Comparison of ENCODE assay signal across 31 cellular contexts in genomic region chr22:37069719-37070118, GRCh38. TPM values are rescaled to one million over a fixed set of nuclear protein-coding genes. Genes with fewer than 3 reads are reported as not detected.
"Had no signal": no experiment of that assay in that cellular context is flagged by ENCODE, and none has a peak within 500 bp of the region (broad histone marks: within the 10 kb centered on the region; RNA-seq: fewer than 3 reads in every experiment).

No MANE protein-coding gene starts in this region.

- H3K9me3 ChIP-seq: adrenal gland, body of pancreas, breast epithelium, Peyer's patch had no signal

- H3K36me3 Mint-ChIP-seq: activated naive CD4-positive, alpha-beta T cell treated with anti-CD3 and anti-CD28 coated beads, Interleukin-2, amount 50 U/mL, for 24 hours had no signal

- H3K4me3 ChIP-seq: adrenal gland, body of pancreas, breast epithelium, K562 had no signal

- ATAC-seq: body of pancreas, K562, PC-3 had no signal

- DNase-seq: activated CD4-positive, alpha-beta T cell treated with anti-CD3 and anti-CD28 coated beads, Interleukin-2, amount 10 ng/mL, durations not matched to agents 24 days and 14 days; activated CD4-positive, alpha-beta T cell treated with anti-CD3 and anti-CD28 coated beads, Interleukin-2, amount 50 U/mL, for 4 hours; activated CD8-positive, alpha-beta T cell treated with anti-CD3 and anti-CD28 coated beads for 36 hours; activated gamma-delta T cell; activated naive CD4-positive, alpha-beta T cell treated with Interleukin-2 at 50 U/mL for 16 hours; activated T-cell treated with anti-CD3 and anti-CD28 coated beads, Interleukin-2, amount 50 U/mL, for 1 hour; activated T-cell treated with anti-CD3 and anti-CD28 coated beads, Interleukin-2, amount 50 U/mL, for 72 hours; adrenal gland; body of pancreas; NCI-H1105; NCI-H1417 treated with DMSO at 0.1 percent for 48 hours; NCI-H187 treated with DMSO at 0.1 percent for 48 hours; NCI-H2081; NCI-H2171 treated with DMSO at 0.1 percent for 48 hours; NCI-H2227 treated with DMSO at 0.1 percent for 48 hours; NCI-H446; NCI-H510A treated with DMSO at 0.1 percent for 48 hours; PC-3; Peyer's patch; RPMI8226; SIG-M5 had no signal

- H3K4me3 Mint-ChIP-seq: activated CD4-positive, alpha-beta T cell treated with anti-CD3 and anti-CD28 coated beads, Interleukin-2, amount 10 ng/mL, durations not matched to agents 24 days and 14 days; activated CD8-positive, alpha-beta T cell treated with anti-CD3 and anti-CD28 coated beads for 36 hours; activated naive CD4-positive, alpha-beta T cell treated with anti-CD3 and anti-CD28 coated beads, Interleukin-2, amount 50 U/mL, for 24 hours; activated T-cell treated with anti-CD3 and anti-CD28 coated beads, Interleukin-2, amount 50 U/mL, for 72 hours; T-helper 1 cell treated with Interleukin-12 subunit alpha and Interleukin-12 subunit beta and Interleukin-4 antibody, amounts not matched to agents 30 μg/mL and 1 μg/mL, for 36 hours; T-helper 2 cell treated with Interferon-gamma antibody and Interleukin-4, amounts not matched to agents 5 μg/mL and 100 μg/mL, for 36 hours had no signal

- H3K9me3 Mint-ChIP-seq: activated CD4-positive, alpha-beta T cell treated with anti-CD3 and anti-CD28 coated beads, Interleukin-2, amount 10 ng/mL, durations not matched to agents 24 days and 14 days; activated CD8-positive, alpha-beta T cell treated with anti-CD3 and anti-CD28 coated beads for 36 hours; activated naive CD4-positive, alpha-beta T cell treated with anti-CD3 and anti-CD28 coated beads, Interleukin-2, amount 50 U/mL, for 24 hours; activated T-cell treated with anti-CD3 and anti-CD28 coated beads, Interleukin-2, amount 50 U/mL, for 72 hours; activated T-helper 2 cell treated with anti-CD3 and anti-CD28 coated beads, Interferon-gamma antibody, Interleukin-2, Interleukin-4, amounts not matched to agents 10 μg/mL and 5 μg/mL and 100 μg/mL, durations not matched to agents 14 hours and 24 hours and 36 hours; T-helper 1 cell treated with Interleukin-12 subunit alpha and Interleukin-12 subunit beta and Interleukin-4 antibody, amounts not matched to agents 30 μg/mL and 1 μg/mL, for 36 hours; T-helper 2 cell treated with Interferon-gamma antibody and Interleukin-4, amounts not matched to agents 5 μg/mL and 100 μg/mL, for 36 hours had no signal

- H3K27ac ChIP-seq: adrenal gland, body of pancreas, breast epithelium, Peyer's patch had no signal

- H3K4me1 Mint-ChIP-seq: activated CD4-positive, alpha-beta T cell treated with anti-CD3 and anti-CD28 coated beads, Interleukin-2, amount 10 ng/mL, durations not matched to agents 24 days and 14 days; activated naive CD4-positive, alpha-beta T cell treated with anti-CD3 and anti-CD28 coated beads, Interleukin-2, amount 50 U/mL, for 24 hours had no signal

- H3K27ac Mint-ChIP-seq: activated CD4-positive, alpha-beta T cell treated with anti-CD3 and anti-CD28 coated beads, Interleukin-2, amount 10 ng/mL, durations not matched to agents 24 days and 14 days; activated CD8-positive, alpha-beta T cell treated with anti-CD3 and anti-CD28 coated beads for 36 hours; activated naive CD4-positive, alpha-beta T cell treated with anti-CD3 and anti-CD28 coated beads, Interleukin-2, amount 50 U/mL, for 24 hours; activated T-cell treated with anti-CD3 and anti-CD28 coated beads, Interleukin-2, amount 50 U/mL, for 72 hours; activated T-helper 2 cell treated with anti-CD3 and anti-CD28 coated beads, Interferon-gamma antibody, Interleukin-2, Interleukin-4, amounts not matched to agents 10 μg/mL and 5 μg/mL and 100 μg/mL, durations not matched to agents 14 hours and 24 hours and 36 hours; T-helper 1 cell treated with Interleukin-12 subunit alpha and Interleukin-12 subunit beta and Interleukin-4 antibody, amounts not matched to agents 30 μg/mL and 1 μg/mL, for 36 hours; T-helper 2 cell treated with Interferon-gamma antibody and Interleukin-4, amounts not matched to agents 5 μg/mL and 100 μg/mL, for 36 hours had no signal

RNA-seq across cellular contexts. Expression of gene TMPRSS6, which starts 39.8 kb away (rescaled TPM):
- total RNA-seq: astrocyte, cardiac septum, K562, MCF 10A, SK-MEL-5 had no signal
